Comparison of ENCODE assay signal across 23 cellular contexts in the genomic region with DNA sequence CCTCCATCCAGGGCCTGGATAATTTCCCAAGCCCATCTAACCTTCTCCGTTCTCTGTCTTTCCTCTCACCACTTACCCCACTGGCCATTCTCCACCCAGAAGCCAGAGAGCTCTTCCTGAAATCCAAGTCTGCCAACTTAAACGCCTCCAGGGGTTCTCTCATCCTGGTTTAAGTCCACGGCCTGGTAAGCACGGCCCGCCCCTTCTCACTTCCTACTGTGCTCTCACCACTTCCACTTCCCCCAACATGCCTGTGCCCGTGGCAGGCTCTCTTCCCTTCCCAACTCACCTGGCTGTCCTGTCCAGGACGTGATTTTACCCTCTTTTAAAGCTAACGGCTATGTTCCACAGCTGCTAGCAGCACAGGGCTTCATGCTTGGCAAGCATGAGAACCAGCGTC. TPM values are rescaled to one million over a fixed set of nuclear protein-coding genes. Genes with fewer than 3 reads are reported as not detected.
DNase-seq lines count a peak whose midpoint lies in the region; ATAC-seq and TF ChIP-seq lines count a peak whose summit lies in the region.
"Had no signal": no experiment of that assay in that cellular context is flagged by ENCODE, and none has a peak within 500 bp of the region (broad histone marks: within the 10 kb centered on the region; RNA-seq: fewer than 3 reads in every experiment).

No MANE protein-coding gene starts in this region.

- peak overlapping the region; percentile 1 for H3K27ac Mint-ChIP-seq in activated CD4-positive, alpha-beta T cell treated with anti-CD3 and anti-CD28 coated beads for 36 hours

- H3K36me3 ChIP-seq in neutrophil: no peaks in the 10 kb centered on the region
- H3K36me3 ChIP-seq: uterus had no signal

- no peaks in the 10 kb centered on the region for H3K9me3 Mint-ChIP-seq in activated CD4-positive, alpha-beta T cell treated with anti-CD3 and anti-CD28 coated beads for 36 hours (ENCODE audit: low read depth)

- H3K9me3 ChIP-seq in neutrophil: no peaks in the 10 kb centered on the region
- H3K9me3 ChIP-seq: A549, mucosa of descending colon, uterus had no signal

- intact Hi-C loops in activated CD4-positive, alpha-beta T cell treated with anti-CD3 and anti-CD28 coated beads for 36 hours (cut with DNase I, micrococcal nuclease): no loop called here

- peaks cover 45 to 46% of the 10 kb centered on the region in 2 experiments for H3K4me1 ChIP-seq in neutrophil (ENCODE audit: control insufficient read depth in 1 of 2, insufficient read depth in 1 of 2, low read depth in 1 of 2, low read length in 1 of 2)
- H3K4me1 ChIP-seq: A549, uterus had no signal

- H3K27me3 Mint-ChIP-seq in activated CD4-positive, alpha-beta T cell treated with anti-CD3 and anti-CD28 coated beads for 36 hours: no peaks in the 10 kb centered on the region

- no peaks in the 10 kb centered on the region for H3K27me3 ChIP-seq in neutrophil
- H3K27me3 ChIP-seq: uterus had no signal

- peak overlapping the region; percentile 50 to 56 for H3K4me3 ChIP-seq in neutrophil (ENCODE audit: low read depth in 1 of 2, low read length in 1 of 2)
- H3K4me3 ChIP-seq: A549, GM23248, mucosa of descending colon, smooth muscle cell, uterus had no signal

- no peak for ATAC-seq in activated CD4-positive, alpha-beta T cell treated with anti-CD3 and anti-CD28 coated beads for 36 hours
- ATAC-seq in GM18909 (IDR thresholded peaks at IDR 0.05; ENCODE audit: poor library complexity, unreplicated experiment): no peak
- ATAC-seq: mucosa of descending colon had no signal

- DNase-seq in activated CD4-positive, alpha-beta T cell treated with anti-CD3 and anti-CD28 coated beads for 36 hours: no peak
- DNase-seq in activated CD4-positive, alpha-beta T cell treated with anti-CD3 and anti-CD28 coated beads, Interleukin-2, amount 50 U/mL, for 1 hour: no peak
- DNase-seq in NCI-H69 (lab: John Stamatoyannopoulos, UW) (peak; percentile 43), SW 1271 (lab: John Stamatoyannopoulos, UW) (no peak), DMS 273 (lab: John Stamatoyannopoulos, UW; ENCODE audit: unreplicated experiment) (no peak)
- DNase-seq: activated CD4-positive, alpha-beta T cell treated with anti-CD3 and anti-CD28 coated beads for 1 hour; foreskin fibroblast; GM23248; mucosa of descending colon; NCI-H1105 treated with DMSO at 0.1 percent for 48 hours; NCI-H2171; NCI-H748 treated with DMSO at 0.1 percent for 48 hours; RPMI8226; stimulated activated naive CD4-positive, alpha-beta T cell; uterus had no signal

- no peak for TF ChIP-seq CTCF in neutrophil (IDR thresholded peaks at IDR 0.05)

- POLR2A ChIA-PET in activated CD4-positive, alpha-beta T cell treated with anti-CD3 and anti-CD28 coated beads for 36 hours (lab: Charles Lee): no interaction called here

- H3K27ac ChIP-seq in cingulate gyrus (ENCODE audit: low read depth, low read length) (peak overlapping the region; percentile 3), neutrophil (peak overlapping the region; percentile 59)
- H3K27ac ChIP-seq: A549, GM23248, KMS-11, uterus had no signal

- CTCF ChIA-PET in activated CD4-positive, alpha-beta T cell treated with anti-CD3 and anti-CD28 coated beads for 36 hours (lab: Charles Lee): interaction anchor here (0.6 to 2.6 kb wide), 5 partner anchors 11 to 160 kb away, joined by 3 to 10 read pairs (median 5); no protein-coding TSS in a partner anchor

- peaks cover 10% of the 10 kb centered on the region for H3K4me1 Mint-ChIP-seq in activated CD4-positive, alpha-beta T cell treated with anti-CD3 and anti-CD28 coated beads for 36 hours

- no peak overlapping the region for H3K4me3 Mint-ChIP-seq in activated CD4-positive, alpha-beta T cell treated with anti-CD3 and anti-CD28 coated beads for 36 hours

- H3K36me3 Mint-ChIP-seq in activated CD4-positive, alpha-beta T cell treated with anti-CD3 and anti-CD28 coated beads for 36 hours (ENCODE audit: low read depth): no peaks in the 10 kb centered on the region

RNA-seq across cellular contexts. Expression of gene CX3CR1, which starts 1.7 kb away (rescaled TPM):
- under 1 TPM; 0.14 to 0.16 TPM for total RNA-seq in activated CD4-positive, alpha-beta T cell treated with anti-CD3 and anti-CD28 coated beads for 36 hours
- total RNA-seq: Daoy, GM23248, smooth muscle cell had no signal

RNA-seq across cellular contexts. Expression of gene CCR8, which starts 48.0 kb away (rescaled TPM):
- total RNA-seq in activated CD4-positive, alpha-beta T cell treated with anti-CD3 and anti-CD28 coated beads for 36 hours: under 1 TPM; 0.75 to 0.77 TPM
- total RNA-seq: Daoy, GM23248, posterior vena cava, smooth muscle cell, uterus had no signal
